Comparison of ENCODE assay signal across 8 cellular contexts in genomic region chr19:3338541-3339181, GRCh38. TPM values are rescaled to one million over a fixed set of nuclear protein-coding genes. Genes with fewer than 3 reads are reported as not detected.
DNase-seq lines count a peak whose midpoint lies in the region; ATAC-seq, FAIRE-seq and TF ChIP-seq lines count a peak whose summit lies in the region.

No MANE protein-coding gene starts in this region.

- H3K27me3 ChIP-seq in CD8-positive, alpha-beta T cell (ENCODE audit: insufficient read depth, low read length), result no peaks in the 10 kb centered on the region
- H3K27me3 ChIP-seq in small intestine (ENCODE audit: control insufficient read depth in 2 of 2, insufficient read depth in 2 of 2, low read length in 2 of 2), result no peaks in the 10 kb centered on the region

- DNase-seq in CD8-positive, alpha-beta T cell, result peak; percentile 41 to 89 (median 69)
- peak; percentile 65 for DNase-seq in activated CD4-positive, alpha-beta T cell treated with anti-CD3 and anti-CD28 coated beads for 36 hours
- DNase-seq in small intestine (peak; percentile 84), urothelium cell line (ENCODE audit: low spot score) (no peak), NOMO-1 treated with dmso at 0.1 percent for 144 hours (lab: John Stamatoyannopoulos, UW; ENCODE audit: unreplicated experiment) (no peak)

- peak overlapping the region; percentile 65 for H3K4me3 Mint-ChIP-seq in CD8-positive, alpha-beta T cell
- no peak overlapping the region for H3K4me3 Mint-ChIP-seq in activated CD4-positive, alpha-beta T cell treated with anti-CD3 and anti-CD28 coated beads for 36 hours
- H3K4me3 Mint-ChIP-seq in dendritic cell treated with granulocyte-macrophage colony-stimulating factor and Interleukin-4, amounts not matched to agents 40 ng/mL and 50 ng/mL, for 4 days, result no peak overlapping the region

- POLR2A ChIA-PET in CD8-positive, alpha-beta T cell (lab: Charles Lee), result interaction anchor here (0.8 to 1.8 kb wide), 8 partner anchors 9 to 96 kb away, joined by 3 to 6 read pairs (median 3); no protein-coding TSS in a partner anchor
- POLR2A ChIA-PET in activated CD4-positive, alpha-beta T cell treated with anti-CD3 and anti-CD28 coated beads for 36 hours (lab: Charles Lee), result interaction anchor here (0.6 kb wide), 1 partner anchor 11 kb away, joined by 4 read pairs; no protein-coding TSS in a partner anchor

- ATAC-seq in CD8-positive, alpha-beta T cell, result peak; percentile 99
- peak; percentile 80 for ATAC-seq in activated CD4-positive, alpha-beta T cell treated with anti-CD3 and anti-CD28 coated beads for 36 hours
- ATAC-seq in GM21529 (IDR thresholded peaks at IDR 0.05; ENCODE audit: unreplicated experiment) (no peak), HG03039 (IDR thresholded peaks at IDR 0.05; ENCODE audit: unreplicated experiment) (no peak)

- H3K27ac ChIP-seq in CD8-positive, alpha-beta T cell (ENCODE audit: low read depth, low read length), result peak overlapping the region; percentile 34
- peak overlapping the region in 1 of 2 donors; percentile 41 for H3K27ac ChIP-seq in small intestine (ENCODE audit: low read depth in 1 of 2, low read length in 1 of 2)

- H3K36me3 ChIP-seq in CD8-positive, alpha-beta T cell (ENCODE audit: insufficient read depth, low read length), result no peaks in the 10 kb centered on the region
- no peaks in the 10 kb centered on the region for H3K36me3 ChIP-seq in small intestine (ENCODE audit: control insufficient read depth in 2 of 2, insufficient read depth in 2 of 2, low read length in 2 of 2)

- CTCF ChIA-PET in CD8-positive, alpha-beta T cell (lab: Charles Lee), result interaction anchor here (0.9 to 1.9 kb wide), 2 partner anchors 11 to 14 kb away, joined by 4 to 5 read pairs; no protein-coding TSS in a partner anchor
- CTCF ChIA-PET in activated CD4-positive, alpha-beta T cell treated with anti-CD3 and anti-CD28 coated beads for 36 hours (lab: Charles Lee), result interaction anchor here (0.7 to 0.8 kb wide), 2 partner anchors 25 to 96 kb away, joined by 3 read pairs; no protein-coding TSS in a partner anchor

- H3K27ac Mint-ChIP-seq in CD8-positive, alpha-beta T cell, result peak overlapping the region; percentile 80
- peak overlapping the region; percentile 60 for H3K27ac Mint-ChIP-seq in activated CD4-positive, alpha-beta T cell treated with anti-CD3 and anti-CD28 coated beads for 36 hours
- H3K27ac Mint-ChIP-seq in dendritic cell treated with granulocyte-macrophage colony-stimulating factor and Interleukin-4, amounts not matched to agents 40 ng/mL and 50 ng/mL, for 4 days, result peak overlapping the region; percentile 12

- H3K36me3 Mint-ChIP-seq in CD8-positive, alpha-beta T cell, result no peaks in the 10 kb centered on the region
- H3K36me3 Mint-ChIP-seq in activated CD4-positive, alpha-beta T cell treated with anti-CD3 and anti-CD28 coated beads for 36 hours (ENCODE audit: low read depth), result no peaks in the 10 kb centered on the region
- no peaks in the 10 kb centered on the region for H3K36me3 Mint-ChIP-seq in dendritic cell treated with granulocyte-macrophage colony-stimulating factor and Interleukin-4, amounts not matched to agents 40 ng/mL and 50 ng/mL, for 4 days (ENCODE audit: low read depth)

- H3K4me3 ChIP-seq in CD8-positive, alpha-beta T cell (ENCODE audit: low read depth, low read length), result peak overlapping the region; percentile 45
- H3K4me3 ChIP-seq in small intestine (ENCODE audit: low read depth in 1 of 2, low read length in 2 of 2), result no peak overlapping the region

- 8 to 33% (median 9%) methylated on average over 12 of the region's 12 CpGs for WGBS in small intestine, 3 donors

- peaks cover 12% of the 10 kb centered on the region for H3K4me1 ChIP-seq in CD8-positive, alpha-beta T cell (ENCODE audit: insufficient read depth, low read length)
- H3K4me1 ChIP-seq in small intestine (ENCODE audit: control insufficient read depth in 2 of 2, insufficient read depth in 1 of 2, low read depth in 1 of 2, low read length in 1 of 2), result peaks cover 3 to 8% of the 10 kb centered on the region in 2 donors

- no peaks in the 10 kb centered on the region for H3K27me3 Mint-ChIP-seq in CD8-positive, alpha-beta T cell (ENCODE audit: low read depth)
- H3K27me3 Mint-ChIP-seq in activated CD4-positive, alpha-beta T cell treated with anti-CD3 and anti-CD28 coated beads for 36 hours, result no peaks in the 10 kb centered on the region
- peaks cover 5% of the 10 kb centered on the region for H3K27me3 Mint-ChIP-seq in dendritic cell treated with granulocyte-macrophage colony-stimulating factor and Interleukin-4, amounts not matched to agents 40 ng/mL and 50 ng/mL, for 4 days

- intact Hi-C loops in CD8-positive, alpha-beta T cell (cut with DNase I, micrococcal nuclease), result loop anchor here (1.0 to 2.0 kb wide), 3 partner anchors 21 to 97 kb away; no protein-coding TSS in a partner anchor
- intact Hi-C loops in activated CD4-positive, alpha-beta T cell treated with anti-CD3 and anti-CD28 coated beads for 36 hours (cut with DNase I, micrococcal nuclease), result no loop called here
- intact Hi-C loops in dendritic cell treated with granulocyte-macrophage colony-stimulating factor and Interleukin-4, amounts not matched to agents 40 ng/mL and 50 ng/mL, for 4 days (cut with micrococcal nuclease), result no loop called here

- no peaks in the 10 kb centered on the region for H3K9me3 ChIP-seq in CD8-positive, alpha-beta T cell (ENCODE audit: low read length)
- H3K9me3 ChIP-seq in small intestine (ENCODE audit: control insufficient read depth, low read depth), result no peaks in the 10 kb centered on the region

- H3K4me1 Mint-ChIP-seq in CD8-positive, alpha-beta T cell (ENCODE audit: low read depth), result peaks cover 13% of the 10 kb centered on the region
- H3K4me1 Mint-ChIP-seq in activated CD4-positive, alpha-beta T cell treated with anti-CD3 and anti-CD28 coated beads for 36 hours, result peaks cover 7% of the 10 kb centered on the region
- H3K4me1 Mint-ChIP-seq in dendritic cell treated with granulocyte-macrophage colony-stimulating factor and Interleukin-4, amounts not matched to agents 40 ng/mL and 50 ng/mL, for 4 days (ENCODE audit: low read depth), result peaks cover 11% of the 10 kb centered on the region

- FAIRE-seq in small intestine (lab: Jason Lieb, UNC) (no peak), urothelium cell line (lab: Jason Lieb, UNC) (no peak)

- no peak for TF ChIP-seq CTCF in CD8-positive, alpha-beta T cell (IDR thresholded peaks at IDR 0.05)

- no peaks in the 10 kb centered on the region for H3K9me3 Mint-ChIP-seq in CD8-positive, alpha-beta T cell
- H3K9me3 Mint-ChIP-seq in activated CD4-positive, alpha-beta T cell treated with anti-CD3 and anti-CD28 coated beads for 36 hours (ENCODE audit: low read depth), result no peaks in the 10 kb centered on the region
- no peaks in the 10 kb centered on the region for H3K9me3 Mint-ChIP-seq in dendritic cell treated with granulocyte-macrophage colony-stimulating factor and Interleukin-4, amounts not matched to agents 40 ng/mL and 50 ng/mL, for 4 days

RNA-seq across cellular contexts. Expression of gene NFIC, which starts 27.7 kb away (rescaled TPM):
- 10 to 100 TPM; 16.5 to 17.5 TPM for total RNA-seq in CD8-positive, alpha-beta T cell
- 10 to 100 TPM; 20.5 to 22.6 TPM for total RNA-seq in activated CD4-positive, alpha-beta T cell treated with anti-CD3 and anti-CD28 coated beads for 36 hours
- 10 to 100 TPM in 1 of 3 donors, 1 to 10 TPM in 2; 4.5 to 37.9 (median 6.2) TPM for polyA plus RNA-seq in small intestine

Comparison
In these comparisons a context has a peak if more than half of its experiments do, and no peak if none do; other contexts are left out.
1. ATAC-seq: peak in CD8-positive, alpha-beta T cell (single experiment) and activated CD4-positive, alpha-beta T cell treated with anti-CD3 and anti-CD28 coated beads for 36 hours (single experiment); none in GM21529 (single experiment) and HG03039 (single experiment).
2. DNase-seq: peak in CD8-positive, alpha-beta T cell (7 of 7), activated CD4-positive, alpha-beta T cell treated with anti-CD3 and anti-CD28 coated beads for 36 hours (single experiment) and small intestine (single experiment); none in urothelium cell line (single experiment) and NOMO-1 treated with dmso at 0.1 percent for 144 hours (single experiment).
3. H3K27ac Mint-ChIP-seq: peak in every context shown above with its lines; median percentile 80 in CD8-positive, alpha-beta T cell; 60 in activated CD4-positive, alpha-beta T cell treated with anti-CD3 and anti-CD28 coated beads for 36 hours; 12 in dendritic cell treated with granulocyte-macrophage colony-stimulating factor and Interleukin-4, amounts not matched to agents 40 ng/mL and 50 ng/mL, for 4 days.
4. intact Hi-C loops: an anchor here in CD8-positive, alpha-beta T cell (1.0 to 2.0 kb wide); none called in activated CD4-positive, alpha-beta T cell treated with anti-CD3 and anti-CD28 coated beads for 36 hours and dendritic cell treated with granulocyte-macrophage colony-stimulating factor and Interleukin-4, amounts not matched to agents 40 ng/mL and 50 ng/mL, for 4 days.